Comparison of ENCODE assay signal across 8 cellular contexts in the genomic region with DNA sequence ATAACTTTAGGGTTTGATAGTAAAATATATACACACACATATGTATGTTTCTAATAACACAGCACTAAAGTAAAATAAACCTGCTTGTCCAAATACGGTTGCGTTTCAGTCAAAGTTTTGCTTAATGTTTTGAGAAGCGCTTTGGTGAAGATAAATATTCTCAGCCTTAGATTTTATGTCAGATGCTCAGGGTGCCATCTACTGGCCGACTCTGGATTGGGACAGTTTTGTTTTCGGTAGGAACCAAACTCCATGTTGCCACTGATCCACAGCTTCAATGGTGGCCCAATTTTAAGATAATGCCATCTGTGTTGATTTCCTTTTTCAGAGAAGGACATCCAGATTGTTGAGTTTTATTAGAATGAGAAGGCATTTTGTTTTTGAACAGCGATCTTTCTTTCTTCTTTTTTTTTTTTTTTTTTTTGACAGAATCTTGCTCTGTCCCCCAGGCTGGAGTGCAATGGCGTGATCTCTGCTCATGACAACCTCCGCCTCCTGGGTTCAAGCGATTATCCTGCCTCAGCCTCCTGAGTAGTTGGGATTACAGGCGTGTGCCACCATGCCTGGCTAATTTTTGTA. TPM values are rescaled to one million over a fixed set of nuclear protein-coding genes. Genes with fewer than 3 reads are reported as not detected.
DNase-seq lines count a peak whose midpoint lies in the region; ATAC-seq, FAIRE-seq and TF ChIP-seq lines count a peak whose summit lies in the region.

No MANE protein-coding gene starts in this region.

- H3K27ac ChIP-seq in CD8-positive, alpha-beta T cell (ENCODE audit: low read depth, low read length): no peak overlapping the region

- H3K27me3 ChIP-seq in CD8-positive, alpha-beta T cell (ENCODE audit: insufficient read depth, low read length): no peaks in the 10 kb centered on the region

- no peaks in the 10 kb centered on the region for H3K4me1 ChIP-seq in CD8-positive, alpha-beta T cell (ENCODE audit: insufficient read depth, low read length)

- no peaks in the 10 kb centered on the region for H3K36me3 Mint-ChIP-seq in CD8-positive, alpha-beta T cell
- no peaks in the 10 kb centered on the region for H3K36me3 Mint-ChIP-seq in activated naive CD8-positive, alpha-beta T cell treated with anti-CD3 and anti-CD28 coated beads, Interleukin-2, amount 50 U/mL, for 24 hours (ENCODE audit: low read depth)

- no peak overlapping the region for H3K4me3 Mint-ChIP-seq in CD8-positive, alpha-beta T cell
- H3K4me3 Mint-ChIP-seq in activated naive CD8-positive, alpha-beta T cell treated with anti-CD3 and anti-CD28 coated beads, Interleukin-2, amount 50 U/mL, for 24 hours: no peak overlapping the region

- CTCF ChIA-PET in CD8-positive, alpha-beta T cell (lab: Charles Lee): interaction anchor here (0.6 to 2.9 kb wide), 8 partner anchors 9 to 1203 kb away, joined by 3 to 17 read pairs (median 6); no protein-coding TSS in a partner anchor

- H3K27me3 Mint-ChIP-seq in CD8-positive, alpha-beta T cell (ENCODE audit: low read depth): peaks cover 29% of the 10 kb centered on the region
- H3K27me3 Mint-ChIP-seq in activated naive CD8-positive, alpha-beta T cell treated with anti-CD3 and anti-CD28 coated beads, Interleukin-2, amount 50 U/mL, for 24 hours: peaks cover 9% of the 10 kb centered on the region

- intact Hi-C loops in CD8-positive, alpha-beta T cell (cut with DNase I, micrococcal nuclease): loop anchor here (1.0 to 10.0 kb wide), 4 partner anchors 531 to 1283 kb away; no protein-coding TSS in a partner anchor
- intact Hi-C loops in left cardiac atrium (cut with DNase I): loop anchor here in 1 of 2 donors (2.0 to 10.0 kb wide), 3 partner anchors 103 to 1193 kb away; no protein-coding TSS in a partner anchor

- peak; percentile 53 for TF ChIP-seq CTCF in CD8-positive, alpha-beta T cell (IDR thresholded peaks at IDR 0.05)

- H3K9me3 Mint-ChIP-seq in CD8-positive, alpha-beta T cell: peaks cover 7% of the 10 kb centered on the region
- H3K9me3 Mint-ChIP-seq in activated naive CD8-positive, alpha-beta T cell treated with anti-CD3 and anti-CD28 coated beads, Interleukin-2, amount 50 U/mL, for 24 hours: no peaks in the 10 kb centered on the region

- FAIRE-seq in GM19239 (lab: Jason Lieb, UNC): peak; percentile 64

- H3K27ac Mint-ChIP-seq in CD8-positive, alpha-beta T cell: no peak overlapping the region
- H3K27ac Mint-ChIP-seq in activated naive CD8-positive, alpha-beta T cell treated with anti-CD3 and anti-CD28 coated beads, Interleukin-2, amount 50 U/mL, for 24 hours: no peak overlapping the region

- no peak for ATAC-seq in CD8-positive, alpha-beta T cell
- peak; percentile 69 for ATAC-seq in activated naive CD8-positive, alpha-beta T cell treated with anti-CD3 and anti-CD28 coated beads, Interleukin-2, amount 50 U/mL, for 24 hours
- peak; percentile 63 to 65 for ATAC-seq in left cardiac atrium
- no peak for ATAC-seq in HG03135 (IDR thresholded peaks at IDR 0.05; ENCODE audit: unreplicated experiment)

- DNase-seq in CD8-positive, alpha-beta T cell: peak; percentile 14 to 62 (median 31)
- DNase-seq in GM19239 (ENCODE audit: insufficient read length, low spot score): peak; percentile 21
- DNase-seq in HT-29 (ENCODE audit: low spot score): peak; percentile 77
- peak; percentile 70 for DNase-seq in RPMI7951 (ENCODE audit: low read depth)
- DNase-seq in activated naive CD8-positive, alpha-beta T cell treated with anti-CD3 and anti-CD28 coated beads, Interleukin-2, amount 50 U/mL, for 24 hours: peak; percentile 57
- peak; percentile 55 for DNase-seq in left cardiac atrium
- DNase-seq in renal cortical epithelial cell (ENCODE audit: low read depth): peak; percentile 58

- H3K9me3 ChIP-seq in CD8-positive, alpha-beta T cell (ENCODE audit: low read length): no peaks in the 10 kb centered on the region

- POLR2A ChIA-PET in CD8-positive, alpha-beta T cell (lab: Charles Lee): no interaction called here

- no peaks in the 10 kb centered on the region for H3K36me3 ChIP-seq in CD8-positive, alpha-beta T cell (ENCODE audit: insufficient read depth, low read length)

- no peak overlapping the region for H3K4me3 ChIP-seq in CD8-positive, alpha-beta T cell (ENCODE audit: low read depth, low read length)

- no peaks in the 10 kb centered on the region for H3K4me1 Mint-ChIP-seq in CD8-positive, alpha-beta T cell (ENCODE audit: low read depth)
- H3K4me1 Mint-ChIP-seq in activated naive CD8-positive, alpha-beta T cell treated with anti-CD3 and anti-CD28 coated beads, Interleukin-2, amount 50 U/mL, for 24 hours: no peaks in the 10 kb centered on the region

RNA-seq across cellular contexts. Expression of a gene that starts 43.1 kb away (rescaled TPM):
- total RNA-seq in CD8-positive, alpha-beta T cell: 10 to 100 TPM; 29.1 to 30.9 TPM
- 5.5 and 8.5 TPM in 2 replicates for total RNA-seq in HT-29 (2014; rRNA removed; shearing (Covaris generic))
- 5.9 and 9.7 TPM in 2 replicates for total RNA-seq in RPMI7951 (2014; rRNA removed; shearing (Covaris generic))
- total RNA-seq in left cardiac atrium (10 to 100 TPM; 14.9 to 21.0 TPM), renal cortical epithelial cell (5.0 and 25.3 TPM in 2 replicates)

Comparison
In these comparisons a context has a peak if more than half of its experiments do, and no peak if none do; other contexts are left out.
1. ATAC-seq: peak in activated naive CD8-positive, alpha-beta T cell treated with anti-CD3 and anti-CD28 coated beads, Interleukin-2, amount 50 U/mL, for 24 hours (single experiment) and left cardiac atrium (2 of 2); none in CD8-positive, alpha-beta T cell (single experiment) and HG03135 (single experiment).
2. DNase-seq: peak in every context shown above with its lines; median percentile 77 in HT-29; 70 in RPMI7951; 58 in renal cortical epithelial cell; 57 in activated naive CD8-positive, alpha-beta T cell treated with anti-CD3 and anti-CD28 coated beads, Interleukin-2, amount 50 U/mL, for 24 hours; 55 in left cardiac atrium; 31 in CD8-positive, alpha-beta T cell; 21 in GM19239.